Comparison of ENCODE assay signal across 18 cellular contexts in genomic region chr11:61414547-61414946, GRCh38. TPM values are rescaled to one million over a fixed set of nuclear protein-coding genes. Genes with fewer than 3 reads are reported as not detected.
DNase-seq lines count a peak whose midpoint lies in the region; ATAC-seq and TF ChIP-seq lines count a peak whose summit lies in the region.
"Had no signal": no experiment of that assay in that cellular context is flagged by ENCODE, and none has a peak within 500 bp of the region (broad histone marks: within the 10 kb centered on the region; RNA-seq: fewer than 3 reads in every experiment).

No MANE protein-coding gene starts in this region.

- H3K9me2 ChIP-seq in GM23248 (ENCODE audit: insufficient read depth), result no peaks in the 10 kb centered on the region

- H3K9me3 ChIP-seq in GM23248 (ENCODE audit: low read depth), result no peaks in the 10 kb centered on the region
- H3K9me3 ChIP-seq in upper lobe of left lung, result no peaks in the 10 kb centered on the region
- H3K9me3 ChIP-seq: A549 had no signal

- intact Hi-C loops in activated CD4-positive, alpha-beta T cell treated with anti-CD3 and anti-CD28 coated beads, Interleukin-2, amount 10 ng/mL, durations not matched to agents 24 days and 14 days (cut with micrococcal nuclease), result no loop called here
- intact Hi-C loops in Right ventricle myocardium superior (cut with DNase I), result no loop called here

- H3K4me3 ChIP-seq in GM23248, result no peak overlapping the region
- no peak overlapping the region for H3K4me3 ChIP-seq in upper lobe of left lung
- H3K4me3 ChIP-seq: A549 had no signal

- TF ChIP-seq POLR2A in upper lobe of left lung (IDR thresholded peaks at IDR 0.05), result no peak

- TF ChIP-seq CTCF in nephron progenitor cell (IDR thresholded peaks at IDR 0.05) (no peak), upper lobe of left lung (IDR thresholded peaks at IDR 0.05) (no peak)

- peak overlapping the region; percentile 66 for H3K27ac Mint-ChIP-seq in activated CD4-positive, alpha-beta T cell treated with anti-CD3 and anti-CD28 coated beads, Interleukin-2, amount 10 ng/mL, durations not matched to agents 24 days and 14 days
- H3K27ac Mint-ChIP-seq in activated naive CD8-positive, alpha-beta T cell, result peak overlapping the region; percentile 66
- peak overlapping the region; percentile 68 for H3K27ac Mint-ChIP-seq in nephron progenitor cell

- peaks cover 22% of the 10 kb centered on the region for H3F3A ChIP-seq in GM23248 (ENCODE audit: insufficient read depth)

- H3K9me3 Mint-ChIP-seq in activated CD4-positive, alpha-beta T cell treated with anti-CD3 and anti-CD28 coated beads, Interleukin-2, amount 10 ng/mL, durations not matched to agents 24 days and 14 days, result no peaks in the 10 kb centered on the region
- no peaks in the 10 kb centered on the region for H3K9me3 Mint-ChIP-seq in activated naive CD8-positive, alpha-beta T cell (ENCODE audit: low read depth)
- H3K9me3 Mint-ChIP-seq in nephron progenitor cell, result no peaks in the 10 kb centered on the region

- H3K4me3 Mint-ChIP-seq in activated CD4-positive, alpha-beta T cell treated with anti-CD3 and anti-CD28 coated beads, Interleukin-2, amount 10 ng/mL, durations not matched to agents 24 days and 14 days, result no peak overlapping the region
- no peak overlapping the region for H3K4me3 Mint-ChIP-seq in activated naive CD8-positive, alpha-beta T cell
- no peak overlapping the region for H3K4me3 Mint-ChIP-seq in nephron progenitor cell

- DNase-seq in activated CD4-positive, alpha-beta T cell treated with anti-CD3 and anti-CD28 coated beads, Interleukin-2, amount 10 ng/mL, durations not matched to agents 24 days and 14 days, result no peak
- no peak for DNase-seq in activated CD4-positive, alpha-beta T cell treated with anti-CD3 and anti-CD28 coated beads for 4 hours
- DNase-seq in GM23248 (no peak), nephron progenitor cell (no peak), Right ventricle myocardium superior (no peak), upper lobe of left lung (no peak), H4 (ENCODE audit: low spot score) (no peak)
- DNase-seq: activated CD4-positive, alpha-beta T cell treated with anti-CD3 and anti-CD28 coated beads for 1 hour; amygdala; cortex of kidney; IMR-90; mammary epithelial cell; NCI-H1105 treated with DMSO at 0.1 percent for 48 hours; NCI-H2029 treated with DMSO at 0.1 percent for 48 hours; NCI-H82; stimulated activated CD4-positive, alpha-beta T cell treated with anti-CD3 and anti-CD28 coated beads, Interleukin-4, amount 100 ng/mL, for 4 hours had no signal

- H3K27me3 ChIP-seq in GM23248 (replicated peaks; ENCODE audit: insufficient read depth) (no peaks in the 10 kb centered on the region), upper lobe of left lung (no peaks in the 10 kb centered on the region)

- no peak for ATAC-seq in Right ventricle myocardium superior (ENCODE audit: poor library complexity)
- ATAC-seq in upper lobe of left lung (ENCODE audit: low FRiP score in 2 of 2), result no peak
- ATAC-seq: A549 had no signal

- H3K4me1 ChIP-seq in GM23248 (ENCODE audit: insufficient read depth) (peaks cover 27% of the 10 kb centered on the region), upper lobe of left lung (peaks cover 0 to 19% (median 11%) of the 10 kb centered on the region in 4 donors)

- 0 out of 2 replicates have a peak overlapping the region, but pooled peaks have one; percentile 17 for H3K9ac ChIP-seq in GM23248

- H3K27ac ChIP-seq in GM23248 (peak overlapping the region; percentile 73), upper lobe of left lung (no peak overlapping the region)
- H3K27ac ChIP-seq: A549 had no signal

- 93 to 100% methylated on average over 2 of the region's 2 CpGs for WGBS in GM23248 (ENCODE audit: low coverage in 1 of 2, low lambda C conversion rate in 2 of 2, missing lambda C conversion rate in 2 of 2), 2 experiments
- 68 to 73% methylated on average over 2 of the region's 2 CpGs for WGBS in upper lobe of left lung, 2 donors

- no peaks in the 10 kb centered on the region for H4K20me1 ChIP-seq in GM23248 (ENCODE audit: insufficient read depth)

- H3K79me2 ChIP-seq in GM23248 (ENCODE audit: insufficient read depth), result peaks cover 85% of the 10 kb centered on the region

- no peak overlapping the region for H3K4me2 ChIP-seq in GM23248 (ENCODE audit: unreplicated experiment)
- H3K4me2 ChIP-seq: A549 had no signal

- H3K27me3 Mint-ChIP-seq in activated CD4-positive, alpha-beta T cell treated with anti-CD3 and anti-CD28 coated beads, Interleukin-2, amount 10 ng/mL, durations not matched to agents 24 days and 14 days, result no peaks in the 10 kb centered on the region
- H3K27me3 Mint-ChIP-seq in activated naive CD8-positive, alpha-beta T cell, result no peaks in the 10 kb centered on the region
- no peaks in the 10 kb centered on the region for H3K27me3 Mint-ChIP-seq in nephron progenitor cell (ENCODE audit: low read depth, poor library complexity)

- peaks cover 62% of the 10 kb centered on the region for H3K36me3 ChIP-seq in GM23248 (ENCODE audit: low read depth)
- H3K36me3 ChIP-seq in upper lobe of left lung, result peaks cover 69 to 100% (median 93%) of the 10 kb centered on the region in 4 donors

- H2AFZ ChIP-seq in GM23248, result no peak overlapping the region

- peaks cover 79% of the 10 kb centered on the region for H3K36me3 Mint-ChIP-seq in activated CD4-positive, alpha-beta T cell treated with anti-CD3 and anti-CD28 coated beads, Interleukin-2, amount 10 ng/mL, durations not matched to agents 24 days and 14 days (ENCODE audit: low read depth)
- H3K36me3 Mint-ChIP-seq in activated naive CD8-positive, alpha-beta T cell, result peaks cover 10% of the 10 kb centered on the region
- peaks cover 87% of the 10 kb centered on the region for H3K36me3 Mint-ChIP-seq in nephron progenitor cell (ENCODE audit: low read depth)

- TF ChIP-seq EP300 in upper lobe of left lung (IDR thresholded peaks at IDR 0.05), result no peak

- in situ Hi-C loops in GM23248 (cut with MboI), result no loop called here

- H3K4me1 Mint-ChIP-seq in activated CD4-positive, alpha-beta T cell treated with anti-CD3 and anti-CD28 coated beads, Interleukin-2, amount 10 ng/mL, durations not matched to agents 24 days and 14 days, result peaks cover 33% of the 10 kb centered on the region
- peaks cover 31% of the 10 kb centered on the region for H3K4me1 Mint-ChIP-seq in activated naive CD8-positive, alpha-beta T cell (ENCODE audit: low read depth)
- peaks cover 13% of the 10 kb centered on the region for H3K4me1 Mint-ChIP-seq in nephron progenitor cell

RNA-seq across cellular contexts. Expression of gene CPSF7, which starts 15.2 kb away (rescaled TPM):
- 140 and 143 TPM in 2 replicates for total RNA-seq in activated CD4-positive, alpha-beta T cell treated with anti-CD3 and anti-CD28 coated beads, Interleukin-2, amount 10 ng/mL, durations not matched to agents 24 days and 14 days
- 27.1 and 31.2 TPM in 2 replicates for total RNA-seq in GM23248 (2014; rRNA removed; shearing (Covaris generic))
- polyA plus RNA-seq in GM23248 (2016; fragmentation: Nextera tagmentation; extraction: Ambion mirVana), result 38.2 and 42.3 TPM in 2 replicates
- total RNA-seq in Right ventricle myocardium superior, result 32.5 TPM
- total RNA-seq in upper lobe of left lung, result 10 to 100 TPM; 34.5 to 81.7 (median 57.1) TPM
- 21.0 and 31.8 TPM in 2 replicates for total RNA-seq in H4 (2014; rRNA removed; shearing (Covaris generic))

RNA-seq across cellular contexts. Expression of gene SDHAF2, which starts 15.4 kb away (rescaled TPM):
- total RNA-seq in activated CD4-positive, alpha-beta T cell treated with anti-CD3 and anti-CD28 coated beads, Interleukin-2, amount 10 ng/mL, durations not matched to agents 24 days and 14 days, result 46.0 and 46.1 TPM in 2 replicates
- total RNA-seq in GM23248 (2014; rRNA removed; shearing (Covaris generic)), result 19.5 and 32.5 TPM in 2 replicates
- polyA plus RNA-seq in GM23248 (2016; fragmentation: Nextera tagmentation; extraction: Ambion mirVana), result 59.5 and 60.6 TPM in 2 replicates
- total RNA-seq in Right ventricle myocardium superior (33.7 TPM), upper lobe of left lung (10 to 100 TPM; 20.9 to 63.9 (median 34.6) TPM)
- 56.5 and 67.8 TPM in 2 replicates for total RNA-seq in H4 (2014; rRNA removed; shearing (Covaris generic))

RNA-seq across cellular contexts. Expression of gene TMEM216, which starts 22.2 kb away (rescaled TPM):
- 17.0 and 18.3 TPM in 2 replicates for total RNA-seq in activated CD4-positive, alpha-beta T cell treated with anti-CD3 and anti-CD28 coated beads, Interleukin-2, amount 10 ng/mL, durations not matched to agents 24 days and 14 days
- 23.2 and 33.9 TPM in 2 replicates for total RNA-seq in GM23248 (2014; rRNA removed; shearing (Covaris generic))
- polyA plus RNA-seq in GM23248 (2016; fragmentation: Nextera tagmentation; extraction: Ambion mirVana), result 20.7 and 23.1 TPM in 2 replicates
- 3.7 TPM for total RNA-seq in Right ventricle myocardium superior
- 10 to 100 TPM in 3 of 6 donors, 1 to 10 TPM in 2, under 1 TPM in 1; 0.78 to 16.1 (median 10.1) TPM for total RNA-seq in upper lobe of left lung
- 0.08 TPM in 1 of 2 replicates, not detected in the other for total RNA-seq in H4 (2014; rRNA removed; shearing (Covaris generic))

RNA-seq across cellular contexts. Expression of gene TMEM138, which starts 52.4 kb away (rescaled TPM):
- 65.2 and 69.9 TPM in 2 replicates for total RNA-seq in activated CD4-positive, alpha-beta T cell treated with anti-CD3 and anti-CD28 coated beads, Interleukin-2, amount 10 ng/mL, durations not matched to agents 24 days and 14 days
- total RNA-seq in GM23248 (2014; rRNA removed; shearing (Covaris generic)), result 19.0 and 21.5 TPM in 2 replicates
- 48.3 and 50.2 TPM in 2 replicates for polyA plus RNA-seq in GM23248 (2016; fragmentation: Nextera tagmentation; extraction: Ambion mirVana)
- total RNA-seq in Right ventricle myocardium superior (17.7 TPM), upper lobe of left lung (10 to 100 TPM; 23.5 to 95.3 (median 34.5) TPM)
- total RNA-seq in H4 (2014; rRNA removed; shearing (Covaris generic)), result 48.5 and 62.5 TPM in 2 replicates

RNA-seq across cellular contexts. Expression of gene CYB561A3, which starts 52.9 kb away (rescaled TPM):
- total RNA-seq in activated CD4-positive, alpha-beta T cell treated with anti-CD3 and anti-CD28 coated beads, Interleukin-2, amount 10 ng/mL, durations not matched to agents 24 days and 14 days, result 34.9 and 35.1 TPM in 2 replicates
- 38.4 and 49.0 TPM in 2 replicates for total RNA-seq in GM23248 (2014; rRNA removed; shearing (Covaris generic))
- 42.9 and 52.3 TPM in 2 replicates for polyA plus RNA-seq in GM23248 (2016; fragmentation: Nextera tagmentation; extraction: Ambion mirVana)
- total RNA-seq in Right ventricle myocardium superior, result 14.2 TPM
- total RNA-seq in upper lobe of left lung, result 100 to 1,000 TPM in 1 of 6 donors, 10 to 100 TPM in 5; 30.3 to 113 (median 50.4) TPM
- 29.0 and 41.8 TPM in 2 replicates for total RNA-seq in H4 (2014; rRNA removed; shearing (Covaris generic))
